Comparison of ENCODE assay signal across 22 cellular contexts in genomic region chr1:9663257-9663656, GRCh38. TPM values are rescaled to one million over a fixed set of nuclear protein-coding genes. Genes with fewer than 3 reads are reported as not detected.
DNase-seq lines count a peak whose midpoint lies in the region; ATAC-seq and TF ChIP-seq lines count a peak whose summit lies in the region.
"Had no signal": no experiment of that assay in that cellular context is flagged by ENCODE, and none has a peak within 500 bp of the region (broad histone marks: within the 10 kb centered on the region; RNA-seq: fewer than 3 reads in every experiment).

No MANE protein-coding gene starts in this region.

- H3K27ac ChIP-seq in CD8-positive, alpha-beta T cell (ENCODE audit: low read depth, low read length) = no peak overlapping the region

- no peaks in the 10 kb centered on the region for H3K27me3 ChIP-seq in CD8-positive, alpha-beta T cell (ENCODE audit: insufficient read depth, low read length)
- H3K27me3 ChIP-seq: BE2C had no signal

- H3K4me3 ChIP-seq in CD8-positive, alpha-beta T cell (ENCODE audit: low read depth, low read length) = no peak overlapping the region
- H3K4me3 ChIP-seq: GM23338, HAP-1 had no signal

- POLR2A ChIA-PET in CD8-positive, alpha-beta T cell (lab: Charles Lee) = interaction anchor here (4.6 kb wide), 1 partner anchor 11 kb away, joined by 16 read pairs; the partner anchor contains the start of gene PIK3CD

- intact Hi-C loops in CD8-positive, alpha-beta T cell (cut with DNase I, micrococcal nuclease) = no loop called here

- no peaks in the 10 kb centered on the region for H3K9me3 ChIP-seq in CD8-positive, alpha-beta T cell (ENCODE audit: low read length)
- H3K9me3 ChIP-seq: BE2C, Caco-2, HAP-1 had no signal

- H3K36me3 Mint-ChIP-seq in activated T-cell treated with anti-CD3 and anti-CD28 coated beads, Interleukin-2, amount 50 U/mL, for 72 hours (ENCODE audit: insufficient read depth in 2 of 2) = peaks cover 14 to 38% of the 10 kb centered on the region in 2 donors
- H3K36me3 Mint-ChIP-seq in activated T-cell treated with anti-CD3 and anti-CD28 coated beads, Interleukin-2, amount 50 U/mL, for 4 hours (ENCODE audit: insufficient read depth) = peaks cover 25% of the 10 kb centered on the region
- H3K36me3 Mint-ChIP-seq in CD8-positive, alpha-beta T cell = peaks cover 67% of the 10 kb centered on the region
- peaks cover 0 to 17% (median 9%) of the 10 kb centered on the region in 3 donors for H3K36me3 Mint-ChIP-seq in immature natural killer cell
- H3K36me3 Mint-ChIP-seq in stimulated activated effector memory CD8-positive, alpha-beta T cell treated with anti-CD3 and anti-CD28 coated beads, Interleukin-12 subunit alpha, Interleukin-12 subunit beta, amount 100 ng/mL, for 72 hours = peaks cover 97% of the 10 kb centered on the region

- H3K4me3 Mint-ChIP-seq in activated T-cell treated with anti-CD3 and anti-CD28 coated beads, Interleukin-2, amount 50 U/mL, for 72 hours = no peak overlapping the region
- no peak overlapping the region for H3K4me3 Mint-ChIP-seq in activated T-cell treated with anti-CD3 and anti-CD28 coated beads, Interleukin-2, amount 50 U/mL, for 4 hours
- no peak overlapping the region for H3K4me3 Mint-ChIP-seq in CD8-positive, alpha-beta T cell
- H3K4me3 Mint-ChIP-seq in immature natural killer cell = no peak overlapping the region
- no peak overlapping the region for H3K4me3 Mint-ChIP-seq in stimulated activated effector memory CD8-positive, alpha-beta T cell treated with anti-CD3 and anti-CD28 coated beads, Interleukin-12 subunit alpha, Interleukin-12 subunit beta, amount 100 ng/mL, for 72 hours
- H3K4me3 Mint-ChIP-seq: CD4-positive, CD25-positive, alpha-beta regulatory T cell; GM23338 had no signal

- no peak for TF ChIP-seq CTCF in CD8-positive, alpha-beta T cell (IDR thresholded peaks at IDR 0.05)

- CTCF ChIA-PET in CD8-positive, alpha-beta T cell (lab: Charles Lee) = no interaction called here

- peaks cover 76% of the 10 kb centered on the region for H3K4me1 Mint-ChIP-seq in activated T-cell treated with anti-CD3 and anti-CD28 coated beads, Interleukin-2, amount 50 U/mL, for 72 hours (ENCODE audit: low read depth)
- peaks cover 56% of the 10 kb centered on the region for H3K4me1 Mint-ChIP-seq in activated T-cell treated with anti-CD3 and anti-CD28 coated beads, Interleukin-2, amount 50 U/mL, for 4 hours (ENCODE audit: low read depth)
- peaks cover 61% of the 10 kb centered on the region for H3K4me1 Mint-ChIP-seq in CD8-positive, alpha-beta T cell (ENCODE audit: low read depth)
- H3K4me1 Mint-ChIP-seq in immature natural killer cell = peaks cover 63 to 73% of the 10 kb centered on the region in 2 donors
- peaks cover 60% of the 10 kb centered on the region for H3K4me1 Mint-ChIP-seq in stimulated activated effector memory CD8-positive, alpha-beta T cell treated with anti-CD3 and anti-CD28 coated beads, Interleukin-12 subunit alpha, Interleukin-12 subunit beta, amount 100 ng/mL, for 72 hours
- H3K4me1 Mint-ChIP-seq: GM23338 had no signal

- peaks cover 23% of the 10 kb centered on the region for H3K36me3 ChIP-seq in CD8-positive, alpha-beta T cell (ENCODE audit: insufficient read depth, low read length)
- H3K36me3 ChIP-seq: BE2C, HAP-1 had no signal

- peak overlapping the region; percentile 60 for H3K27ac Mint-ChIP-seq in activated T-cell treated with anti-CD3 and anti-CD28 coated beads, Interleukin-2, amount 50 U/mL, for 72 hours
- peak overlapping the region; percentile 85 for H3K27ac Mint-ChIP-seq in CD8-positive, alpha-beta T cell
- H3K27ac Mint-ChIP-seq in immature natural killer cell = peak overlapping the region in 5 of 6 donors; percentile 25 to 82 (median 49)
- peak overlapping the region; percentile 68 for H3K27ac Mint-ChIP-seq in stimulated activated effector memory CD8-positive, alpha-beta T cell treated with anti-CD3 and anti-CD28 coated beads, Interleukin-12 subunit alpha, Interleukin-12 subunit beta, amount 100 ng/mL, for 72 hours
- H3K27ac Mint-ChIP-seq: GM23338 had no signal

- ATAC-seq in activated T-cell treated with anti-CD3 and anti-CD28 coated beads, Interleukin-2, amount 50 U/mL, for 72 hours (replicated peaks in 1 of 2) = no peak
- no peak for ATAC-seq in activated T-cell treated with anti-CD3 and anti-CD28 coated beads, Interleukin-2, amount 50 U/mL, for 4 hours
- no peak for ATAC-seq in CD8-positive, alpha-beta T cell
- no peak for ATAC-seq in stimulated activated effector memory CD8-positive, alpha-beta T cell treated with anti-CD3 and anti-CD28 coated beads, Interleukin-12 subunit alpha, Interleukin-12 subunit beta, amount 100 ng/mL, for 72 hours
- ATAC-seq in HG02970 (IDR thresholded peaks at IDR 0.05; ENCODE audit: low FRiP score, unreplicated experiment) (no peak), GM21423 (IDR thresholded peaks at IDR 0.05; ENCODE audit: unreplicated experiment) (no peak), HG03457 (IDR thresholded peaks at IDR 0.05; ENCODE audit: unreplicated experiment) (no peak)
- ATAC-seq: GM23338, Panc1 had no signal

- DNase-seq in activated T-cell treated with anti-CD3 and anti-CD28 coated beads, Interleukin-2, amount 50 U/mL, for 72 hours = no peak
- no peak for DNase-seq in activated T-cell treated with anti-CD3 and anti-CD28 coated beads, Interleukin-2, amount 50 U/mL, for 4 hours
- DNase-seq in CD8-positive, alpha-beta T cell = no peak
- DNase-seq in immature natural killer cell = no peak
- DNase-seq in stimulated activated effector memory CD8-positive, alpha-beta T cell treated with anti-CD3 and anti-CD28 coated beads, Interleukin-12 subunit alpha, Interleukin-12 subunit beta, amount 100 ng/mL, for 72 hours (ENCODE audit: low spot score in 2 of 2) = no peak
- DNase-seq: BE2C; Caco-2; CD4-positive, CD25-positive, alpha-beta regulatory T cell; DMS153; NCI-H1105; NCI-H146; NCI-H2029; NCI-H345; NCI-H524 treated with DMSO at 0.1 percent for 48 hours; NCI-H82 had no signal

- H3K9me3 Mint-ChIP-seq in activated T-cell treated with anti-CD3 and anti-CD28 coated beads, Interleukin-2, amount 50 U/mL, for 72 hours = no peaks in the 10 kb centered on the region
- H3K9me3 Mint-ChIP-seq in activated T-cell treated with anti-CD3 and anti-CD28 coated beads, Interleukin-2, amount 50 U/mL, for 4 hours = no peaks in the 10 kb centered on the region
- H3K9me3 Mint-ChIP-seq in CD8-positive, alpha-beta T cell = no peaks in the 10 kb centered on the region
- H3K9me3 Mint-ChIP-seq in immature natural killer cell = no peaks in the 10 kb centered on the region
- no peaks in the 10 kb centered on the region for H3K9me3 Mint-ChIP-seq in stimulated activated effector memory CD8-positive, alpha-beta T cell treated with anti-CD3 and anti-CD28 coated beads, Interleukin-12 subunit alpha, Interleukin-12 subunit beta, amount 100 ng/mL, for 72 hours
- H3K9me3 Mint-ChIP-seq: CD4-positive, CD25-positive, alpha-beta regulatory T cell; GM23338; IgD-negative memory B cell had no signal

- H3K27me3 Mint-ChIP-seq in activated T-cell treated with anti-CD3 and anti-CD28 coated beads, Interleukin-2, amount 50 U/mL, for 72 hours (ENCODE audit: low read depth) = no peaks in the 10 kb centered on the region
- H3K27me3 Mint-ChIP-seq in activated T-cell treated with anti-CD3 and anti-CD28 coated beads, Interleukin-2, amount 50 U/mL, for 4 hours (ENCODE audit: low read depth) = no peaks in the 10 kb centered on the region
- no peaks in the 10 kb centered on the region for H3K27me3 Mint-ChIP-seq in CD8-positive, alpha-beta T cell (ENCODE audit: low read depth)
- peaks cover 0 to 3% (median 3%) of the 10 kb centered on the region in 3 donors for H3K27me3 Mint-ChIP-seq in immature natural killer cell (ENCODE audit: low read depth in 3 of 3)
- H3K27me3 Mint-ChIP-seq: CD4-positive, CD25-positive, alpha-beta regulatory T cell; IgD-negative memory B cell had no signal

- peaks cover 56% of the 10 kb centered on the region for H3K4me1 ChIP-seq in CD8-positive, alpha-beta T cell (ENCODE audit: insufficient read depth, low read length)
- H3K4me1 ChIP-seq: BE2C, Caco-2, HAP-1 had no signal

RNA-seq across cellular contexts. Expression of gene PIK3CD, which starts 11.7 kb away (rescaled TPM):
- 100 to 1,000 TPM; 149 to 162 TPM for total RNA-seq in activated T-cell treated with anti-CD3 and anti-CD28 coated beads, Interleukin-2, amount 50 U/mL, for 72 hours
- total RNA-seq in activated T-cell treated with anti-CD3 and anti-CD28 coated beads, Interleukin-2, amount 50 U/mL, for 4 hours = 100 to 1,000 TPM in 1 of 3 donors, 10 to 100 TPM in 2; 97.6 to 123 (median 99.2) TPM
- total RNA-seq in CD8-positive, alpha-beta T cell = 100 to 1,000 TPM; 200 to 214 TPM
- polyA plus RNA-seq in immature natural killer cell = 100 to 1,000 TPM in 1 of 3 donors, 10 to 100 TPM in 2; 43.4 to 133 (median 49.0) TPM
